Comparison of ENCODE assay signal across 17 cellular contexts in the genomic region with DNA sequence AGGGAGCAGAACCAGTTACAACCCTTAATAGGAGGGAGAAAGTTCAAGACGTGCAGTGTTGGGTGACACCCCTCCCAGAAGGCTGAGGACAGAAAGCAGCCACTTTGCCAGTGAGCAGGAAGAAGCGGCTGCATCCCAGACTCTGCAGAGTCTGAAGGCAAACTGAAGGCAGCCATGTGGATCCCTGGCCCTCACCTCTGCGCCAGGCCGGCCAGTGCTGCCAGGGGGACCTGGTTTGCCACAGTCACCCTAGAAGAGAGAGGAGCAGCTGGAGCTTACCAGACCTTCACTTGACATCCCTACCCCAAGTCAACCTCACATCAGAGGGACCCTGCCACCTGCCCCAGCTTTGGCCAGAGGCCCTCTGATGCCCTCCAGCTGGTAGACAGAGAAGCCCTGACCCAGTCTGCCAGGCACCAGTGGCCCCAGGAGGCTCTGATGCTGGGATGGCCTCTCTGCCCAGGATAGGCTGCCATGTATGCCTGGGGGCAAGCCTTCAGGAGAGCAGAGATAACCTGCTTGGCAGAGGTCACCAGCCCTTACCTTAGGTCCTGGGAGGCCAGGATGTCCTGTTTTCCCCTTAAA. TPM values are rescaled to one million over a fixed set of nuclear protein-coding genes. Genes with fewer than 3 reads are reported as not detected.
A peak's percentile ranks its signal among the peaks of the same experiment; 100 is the strongest.
DNase-seq lines count a peak whose midpoint lies in the region; ATAC-seq and TF ChIP-seq lines count a peak whose summit lies in the region.
"Had no signal": no experiment of that assay in that cellular context is flagged by ENCODE, and none has a peak within 500 bp of the region (broad histone marks: within the 10 kb centered on the region; RNA-seq: fewer than 3 reads in every experiment).

No MANE protein-coding gene starts in this region.

- no peak for TF ChIP-seq EP300 in stomach (IDR thresholded peaks at IDR 0.05)

- DNase-seq in ascending aorta (ENCODE audit: low spot score in 2 of 2) (no peak), osteoblast (ENCODE audit: insufficient read length, low spot score, missing footprints) (peak; percentile 86), spleen (peak; percentile 65), tibial artery (no peak), AML-193 (lab: John Stamatoyannopoulos, UW) (no peak), stomach (no peak)
- DNase-seq in activated naive CD4-positive, alpha-beta T cell treated with anti-CD3 and anti-CD28 coated beads, Interleukin-2, amount 50 U/mL, for 72 hours (ENCODE audit: low spot score in 2 of 2): no peak
- DNase-seq: ACHN; Calu3; CD8-positive, alpha-beta T cell; DMS79 treated with DMSO at 0.1 percent for 48 hours; GF-D8; HCEC 1CT; IMR-90 had no signal

- H2AFZ ChIP-seq in osteoblast (ENCODE audit: low read length): no peak overlapping the region
- H2AFZ ChIP-seq: GM23338 had no signal

- H3K4me1 ChIP-seq in ascending aorta: no peaks in the 10 kb centered on the region
- H3K4me1 ChIP-seq in osteoblast (ENCODE audit: insufficient read depth, low read length): peaks cover 8% of the 10 kb centered on the region
- peaks cover 0 to 42% (median 0%) of the 10 kb centered on the region in 6 donors for H3K4me1 ChIP-seq in spleen
- peaks cover 0 to 18% (median 12%) of the 10 kb centered on the region in 4 donors for H3K4me1 ChIP-seq in tibial artery
- H3K4me1 ChIP-seq in stomach: peaks cover 2 to 12% (median 3%) of the 10 kb centered on the region in 4 donors

- no peaks in the 10 kb centered on the region for H3K36me3 Mint-ChIP-seq in activated naive CD4-positive, alpha-beta T cell treated with anti-CD3 and anti-CD28 coated beads, Interleukin-2, amount 50 U/mL, for 72 hours
- H3K36me3 Mint-ChIP-seq: CD8-positive, alpha-beta T cell had no signal

- H4K20me1 ChIP-seq in osteoblast (ENCODE audit: insufficient read depth, low read length): peaks cover 9% of the 10 kb centered on the region

- H3K27me3 ChIP-seq in ascending aorta (no peaks in the 10 kb centered on the region), osteoblast (ENCODE audit: insufficient read depth, low read length) (no peaks in the 10 kb centered on the region), spleen (replicated peaks in 1 of 7) (peaks cover 0 to 8% (median 0%) of the 10 kb centered on the region in 7 donors), tibial artery (no peaks in the 10 kb centered on the region), stomach (no peaks in the 10 kb centered on the region)

- TF ChIP-seq POLR2A in spleen (IDR thresholded peaks at IDR 0.05) (no peak), stomach (IDR thresholded peaks at IDR 0.05) (no peak)

- no peak for TF ChIP-seq CTCF in ascending aorta (IDR thresholded peaks at IDR 0.05)
- no peak for TF ChIP-seq CTCF in osteoblast (IDR thresholded peaks at IDR 0.05; ENCODE audit: extremely low read depth, low read depth, low read length)
- no peak for TF ChIP-seq CTCF in spleen (IDR thresholded peaks at IDR 0.05 in 8 of 11, conservative IDR thresholded peaks at IDR 0.05 in 3 of 11)
- TF ChIP-seq CTCF in tibial artery (IDR thresholded peaks at IDR 0.05): no peak
- no peak for TF ChIP-seq CTCF in stomach (IDR thresholded peaks at IDR 0.05)

- H3K27ac Mint-ChIP-seq in activated naive CD4-positive, alpha-beta T cell treated with anti-CD3 and anti-CD28 coated beads, Interleukin-2, amount 50 U/mL, for 72 hours: no peak overlapping the region
- H3K27ac Mint-ChIP-seq: CD8-positive, alpha-beta T cell; GM23338 had no signal

- no peaks in the 10 kb centered on the region for H3K79me2 ChIP-seq in osteoblast (ENCODE audit: insufficient read depth, low read length)

- H3K4me3 ChIP-seq in ascending aorta: no peak overlapping the region
- H3K4me3 ChIP-seq in osteoblast (ENCODE audit: insufficient read depth, low read length): no peak overlapping the region
- H3K4me3 ChIP-seq in spleen: no peak overlapping the region
- no peak overlapping the region for H3K4me3 ChIP-seq in tibial artery
- H3K4me3 ChIP-seq in stomach: no peak overlapping the region
- H3K4me3 ChIP-seq: GM23338 had no signal

- ATAC-seq in HG03378 (IDR thresholded peaks at IDR 0.05; ENCODE audit: unreplicated experiment): no peak
- ATAC-seq in activated naive CD4-positive, alpha-beta T cell treated with anti-CD3 and anti-CD28 coated beads, Interleukin-2, amount 50 U/mL, for 72 hours: no peak
- ATAC-seq: CD8-positive, alpha-beta T cell; GM23338 had no signal

- no peak overlapping the region for H3K4me2 ChIP-seq in osteoblast (ENCODE audit: insufficient read depth, low read length)
- H3K4me2 ChIP-seq: GM23338 had no signal

- 81 to 96% (median 88%) methylated on average over 4 of the region's 4 CpGs for WGBS in spleen, 5 donors
- WGBS in stomach, 5 donors: 87 to 93% (median 91%) methylated on average over 4 of the region's 4 CpGs

- H3K9me3 ChIP-seq in ascending aorta: no peaks in the 10 kb centered on the region
- H3K9me3 ChIP-seq in osteoblast (ENCODE audit: low read depth, low read length): no peaks in the 10 kb centered on the region
- H3K9me3 ChIP-seq in spleen: no peaks in the 10 kb centered on the region
- no peaks in the 10 kb centered on the region for H3K9me3 ChIP-seq in tibial artery
- H3K9me3 ChIP-seq in stomach: no peaks in the 10 kb centered on the region

- intact Hi-C loops in ascending aorta (cut with DNase I) (loop anchor here (10.0 kb wide), 1 partner anchor 404 kb away; no protein-coding TSS in a partner anchor), spleen (cut with DNase I; ENCODE audit: low total_unique reads) (loop anchor here (10.0 kb wide), 1 partner anchor 54 kb away; no protein-coding TSS in a partner anchor), tibial artery (cut with DNase I; ENCODE audit: low total_unique reads) (loop anchor here (5.0 to 10.0 kb wide), 3 partner anchors 46 to 414 kb away; a partner anchor contains a TSS), stomach (cut with DNase I; ENCODE audit: low total_unique reads) (loop anchor here (5.0 kb wide), 1 partner anchor 56 kb away; no protein-coding TSS in a partner anchor)

- H3K27ac ChIP-seq in ascending aorta: peak overlapping the region; percentile 1 to 43
- no peak overlapping the region for H3K27ac ChIP-seq in osteoblast (ENCODE audit: low read depth, low read length)
- H3K27ac ChIP-seq in spleen: no peak overlapping the region
- peak overlapping the region; percentile 25 to 42 for H3K27ac ChIP-seq in tibial artery
- H3K27ac ChIP-seq in stomach: no peak overlapping the region

- peaks cover 45 to 57% of the 10 kb centered on the region in 2 donors for H3K36me3 ChIP-seq in ascending aorta
- H3K36me3 ChIP-seq in osteoblast (ENCODE audit: insufficient read depth, low read length): peaks cover 82% of the 10 kb centered on the region
- H3K36me3 ChIP-seq in spleen: no peaks in the 10 kb centered on the region
- peaks cover 4 to 81% (median 21%) of the 10 kb centered on the region in 3 donors for H3K36me3 ChIP-seq in tibial artery
- peaks cover 0 to 72% (median 51%) of the 10 kb centered on the region in 4 donors for H3K36me3 ChIP-seq in stomach

- H3K9me3 Mint-ChIP-seq in activated naive CD4-positive, alpha-beta T cell treated with anti-CD3 and anti-CD28 coated beads, Interleukin-2, amount 50 U/mL, for 72 hours: no peaks in the 10 kb centered on the region
- H3K9me3 Mint-ChIP-seq: CD8-positive, alpha-beta T cell; GM23338 had no signal

RNA-seq across cellular contexts. Expression of a gene that starts 16.3 kb away (rescaled TPM):
- total RNA-seq in ascending aorta (340 TPM), osteoblast (75.7 and 86.5 TPM in 2 replicates), spleen (10 to 100 TPM; 48.2 to 73.4 (median 54.5) TPM), stomach (10 to 100 TPM; 19.7 to 91.0 (median 69.6) TPM)
- polyA plus RNA-seq in spleen (10 to 100 TPM; 46.5 to 70.4 (median 60.8) TPM), stomach (10 to 100 TPM; 54.7 to 71.9 (median 62.7) TPM)
- 10 to 100 TPM; 55.4 to 55.8 TPM for total RNA-seq in activated naive CD4-positive, alpha-beta T cell treated with anti-CD3 and anti-CD28 coated beads, Interleukin-2, amount 50 U/mL, for 72 hours

RNA-seq across cellular contexts. Expression of a gene that starts 42.9 kb away (rescaled TPM):
- total RNA-seq in ascending aorta (339 TPM), osteoblast (158 and 197 TPM in 2 replicates), spleen (10 to 100 TPM in 5 of 7 donors, 1 to 10 TPM in 2; 4.7 to 22.0 (median 12.4) TPM), stomach (100 to 1,000 TPM in 3 of 5 donors, 10 to 100 TPM in 2; 64.2 to 127 (median 118) TPM)
- polyA plus RNA-seq in spleen (10 to 100 TPM in 2 of 3 donors, 1 to 10 TPM in 1; 9.5 to 25.6 (median 14.4) TPM), stomach (10 to 100 TPM; 19.8 to 27.4 (median 24.7) TPM)
- under 1 TPM in 1 of 2 donors, not detected in 1; 0.21 TPM for total RNA-seq in activated naive CD4-positive, alpha-beta T cell treated with anti-CD3 and anti-CD28 coated beads, Interleukin-2, amount 50 U/mL, for 72 hours

RNA-seq across cellular contexts. Expression of a gene that starts 43.5 kb away (rescaled TPM):
- total RNA-seq in ascending aorta (not detected), osteoblast (not detected in 2 replicates), spleen (not detected), stomach (not detected)
- polyA plus RNA-seq in spleen (under 1 TPM in 1 of 3 donors, not detected in 2; 0.06 TPM), stomach (not detected)
- not detected for total RNA-seq in activated naive CD4-positive, alpha-beta T cell treated with anti-CD3 and anti-CD28 coated beads, Interleukin-2, amount 50 U/mL, for 72 hours
- total RNA-seq: Calu3; CD8-positive, alpha-beta T cell; IMR-90 had no signal
- polyA plus RNA-seq: BJ, IMR-90 had no signal

Comparison
In these comparisons a context has a peak if more than half of its experiments do, and no peak if none do; other contexts are left out.
1. DNase-seq: peak in osteoblast (single experiment) and spleen (single experiment); none in ascending aorta (0 of 2), tibial artery (0 of 2), activated naive CD4-positive, alpha-beta T cell treated with anti-CD3 and anti-CD28 coated beads, Interleukin-2, amount 50 U/mL, for 72 hours (0 of 2), AML-193 (0 of 2) and stomach (single experiment).
2. H3K27ac ChIP-seq: peak in ascending aorta (2 of 2) and tibial artery (2 of 2); none in osteoblast (single experiment), spleen (0 of 8) and stomach (0 of 5).
3. RNA of a gene that starts 42.9 kb away (total RNA-seq): 339 TPM in ascending aorta (single experiment), 158 to 197 TPM in osteoblast, 64.2 to 127 TPM in stomach and 4.7 to 22.0 TPM in spleen; 0.21 TPM in activated naive CD4-positive, alpha-beta T cell treated with anti-CD3 and anti-CD28 coated beads, Interleukin-2, amount 50 U/mL, for 72 hours; every median in the first group is over 4 times any median in the second.